1 cellular context compared by ENCODE assay signal in genomic region chr2:206783718-206784117, GRCh38.
TF ChIP-seq lines count a peak whose summit lies in the region.

No MANE protein-coding gene starts in this region.

TF ChIP-seq in H1, 55 proteins besides CTCF, POLR2A, EP300 and RAD21 (continued from another document):
- TF ChIP-seq, protein P1, sequence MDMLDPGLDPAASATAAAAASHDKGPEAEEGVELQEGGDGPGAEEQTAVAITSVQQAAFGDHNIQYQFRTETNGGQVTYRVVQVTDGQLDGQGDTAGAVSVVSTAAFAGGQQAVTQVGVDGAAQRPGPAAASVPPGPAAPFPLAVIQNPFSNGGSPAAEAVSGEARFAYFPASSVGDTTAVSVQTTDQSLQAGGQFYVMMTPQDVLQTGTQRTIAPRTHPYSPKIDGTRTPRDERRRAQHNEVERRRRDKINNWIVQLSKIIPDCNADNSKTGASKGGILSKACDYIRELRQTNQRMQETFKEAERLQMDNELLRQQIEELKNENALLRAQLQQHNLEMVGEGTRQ (IDR thresholded peaks at IDR 0.05; ENCODE audit: low read length), result no peak
- TF ChIP-seq KDM5A (IDR thresholded peaks at IDR 0.05; ENCODE audit: low read length), result no peak
- no peak for TF ChIP-seq NANOG (IDR thresholded peaks at IDR 0.05; ENCODE audit: insufficient read depth, low read depth, low read length, poor library complexity, severe bottlenecking)
- TF ChIP-seq TEAD4 (IDR thresholded peaks at IDR 0.05; ENCODE audit: low read depth, low read length), result no peak
- no peak for TF ChIP-seq RBBP5 (IDR thresholded peaks at IDR 0.05; ENCODE audit: borderline replicate concordance, low read depth, low read length)
- TF ChIP-seq MAX (IDR thresholded peaks at IDR 0.05), result no peak
- TF ChIP-seq SP2 (IDR thresholded peaks at IDR 0.05; ENCODE audit: low read length), result no peak
- TF ChIP-seq CHD2 (IDR thresholded peaks at IDR 0.05; ENCODE audit: low read length), result no peak
- no peak for TF ChIP-seq SIN3A (conservative IDR thresholded peaks at IDR 0.05 in 1 of 2, IDR thresholded peaks at IDR 0.05 in 1 of 2; ENCODE audit: low read depth in 1 of 2, low read length in 2 of 2)
- no peak for TF ChIP-seq ZNF274 (IDR thresholded peaks at IDR 0.05; ENCODE audit: borderline replicate concordance, extremely low read depth, low read length)
